Comparison of ENCODE assay signal across 8 cellular contexts in genomic region chr9:35729700-35730485, GRCh38. TPM values are rescaled to one million over a fixed set of nuclear protein-coding genes. Genes with fewer than 3 reads are reported as not detected.
A peak's percentile ranks its signal among the peaks of the same experiment; 100 is the strongest.
DNase-seq lines count a peak whose midpoint lies in the region; ATAC-seq and TF ChIP-seq lines count a peak whose summit lies in the region.

No MANE protein-coding gene starts in this region.

- TF ChIP-seq CTCF in AG09309 (IDR thresholded peaks at IDR 0.05; ENCODE audit: control insufficient read depth, insufficient read depth, low read depth, low read length, missing control alignments) (peak; percentile 77), GM10248 (IDR thresholded peaks at IDR 0.05; ENCODE audit: control extremely low read depth, extremely low read depth, low read depth, missing control alignments) (peak; percentile 17), adrenal gland (IDR thresholded peaks at IDR 0.05) (peak; percentile 43 to 72 (median 58))

- H3K4me1 ChIP-seq in adrenal gland (replicated peaks in 1 of 2) = peaks cover 56 to 70% of the 10 kb centered on the region in 2 donors
- H3K4me1 ChIP-seq in rectal smooth muscle tissue (ENCODE audit: control insufficient read depth, insufficient read depth, low read length) = peaks cover 57% of the 10 kb centered on the region

- TF ChIP-seq POLR2A in adrenal gland (IDR thresholded peaks at IDR 0.05) = peak in 1 of 2 donors; percentile 13

- no peaks in the 10 kb centered on the region for H3K9me3 ChIP-seq in adrenal gland (replicated peaks in 1 of 3)

- H3K27ac ChIP-seq in adrenal gland = peak overlapping the region in 4 of 5 donors; percentile 60 to 99 (median 90)
- H3K27ac ChIP-seq in rectal smooth muscle tissue (ENCODE audit: low read depth, low read length) = peak overlapping the region; percentile 94

- DNase-seq in AG09309 (ENCODE audit: low read depth) = peak; percentile 61
- DNase-seq in GM10248 (ENCODE audit: extremely low spot score) = no peak
- DNase-seq in NCI-H2196 treated with DMSO at 0.1 percent for 48 hours (lab: John Stamatoyannopoulos, UW; ENCODE audit: unreplicated experiment) = peak; percentile 16
- DNase-seq in adrenal gland = peak; percentile 59 to 82 (median 64)
- peak; percentile 72 for DNase-seq in left cardiac atrium
- DNase-seq in NCI-H187 treated with DMSO at 0.1 percent for 48 hours (lab: John Stamatoyannopoulos, UW) = no peak

- ATAC-seq in left cardiac atrium = peak in 1 of 2 donors; percentile 4
- no peak for ATAC-seq in GM19395 (IDR thresholded peaks at IDR 0.05; ENCODE audit: unreplicated experiment)

- intact Hi-C loops in adrenal gland (cut with DNase I) = loop anchor here in 1 of 2 donors (5.0 kb wide), 2 partner anchors 38 to 68 kb away; no protein-coding TSS in a partner anchor
- intact Hi-C loops in left cardiac atrium (cut with DNase I) = loop anchor here in 1 of 2 donors (2.0 to 5.0 kb wide), 2 partner anchors 38 to 69 kb away; no protein-coding TSS in a partner anchor

- no peaks in the 10 kb centered on the region for H3K27me3 ChIP-seq in adrenal gland
- H3K27me3 ChIP-seq in rectal smooth muscle tissue (ENCODE audit: control insufficient read depth, insufficient read depth, low read length) = no peaks in the 10 kb centered on the region

- WGBS in adrenal gland, 4 donors = 19 to 26% (median 20%) methylated on average over 6 of the region's 6 CpGs

- peaks cover 0 to 16% of the 10 kb centered on the region in 2 donors for H3K36me3 ChIP-seq in adrenal gland (replicated peaks in 1 of 2)
- peaks cover 7% of the 10 kb centered on the region for H3K36me3 ChIP-seq in rectal smooth muscle tissue (ENCODE audit: control insufficient read depth, insufficient read depth, low read length)

- CTCF ChIA-PET in GM10248 (lab: Yijun Ruan, JAX) = interaction anchor here (0.7 to 11.0 kb wide), 16 partner anchors 9 to 130 kb away, joined by 3 to 134 read pairs (median 10); partner anchors contain the start of genes GBA2, RGP1, TESK1 and TPM2

- H3K4me3 ChIP-seq in AG09309 (ENCODE audit: control insufficient read depth, low read depth, low read length) (peak overlapping the region; percentile 88), adrenal gland (peak overlapping the region in 1 of 4 donors; percentile 90), rectal smooth muscle tissue (ENCODE audit: low read length) (peak overlapping the region; percentile 66)

- peak overlapping the region; percentile 33 for H3K9ac ChIP-seq in rectal smooth muscle tissue (ENCODE audit: low read length)

- POLR2A ChIA-PET in GM10248 (lab: Yijun Ruan, JAX) = interaction anchor here (0.5 to 2.5 kb wide), 6 partner anchors 9 to 69 kb away, joined by 3 to 20 read pairs (median 4); partner anchors contain the start of genes GBA2 and RGP1

RNA-seq across cellular contexts. Expression of gene TLN1, which starts 2.1 kb away (rescaled TPM):
- total RNA-seq in adrenal gland = 100 to 1,000 TPM; 269 to 565 (median 372) TPM
- 100 to 1,000 TPM; 165 to 232 (median 178) TPM for polyA plus RNA-seq in adrenal gland
- 100 to 1,000 TPM; 301 to 324 TPM for total RNA-seq in left cardiac atrium

RNA-seq across cellular contexts. Expression of gene CREB3, which starts 2.6 kb away (rescaled TPM):
- total RNA-seq in adrenal gland (100 to 1,000 TPM in 1 of 8 donors, 10 to 100 TPM in 7; 47.0 to 142 (median 59.0) TPM), left cardiac atrium (10 to 100 TPM; 24.6 to 36.2 TPM)
- polyA plus RNA-seq in adrenal gland = 100 to 1,000 TPM in 1 of 3 donors, 10 to 100 TPM in 2; 47.6 to 113 (median 52.0) TPM

RNA-seq across cellular contexts. Expression of gene GBA2, which starts 19.1 kb away (rescaled TPM):
- 10 to 100 TPM; 28.5 to 74.5 (median 52.6) TPM for total RNA-seq in adrenal gland
- polyA plus RNA-seq in adrenal gland = 10 to 100 TPM; 42.4 to 84.8 (median 79.0) TPM
- total RNA-seq in left cardiac atrium = 10 to 100 TPM; 92.5 to 97.7 TPM

RNA-seq across cellular contexts. Expression of gene RGP1, which starts 19.2 kb away (rescaled TPM):
- total RNA-seq in adrenal gland (10 to 100 TPM; 17.1 to 41.2 (median 28.9) TPM), left cardiac atrium (10 to 100 TPM; 23.6 to 34.6 TPM)
- polyA plus RNA-seq in adrenal gland = 10 to 100 TPM in 2 of 3 donors, 1 to 10 TPM in 1; 6.4 to 24.7 (median 13.5) TPM

RNA-seq across cellular contexts. Expression of gene MSMP, which starts 24.2 kb away (rescaled TPM):
- total RNA-seq in adrenal gland (1 to 10 TPM in 2 of 8 donors, not detected in 6; 1.1 to 2.0 TPM), left cardiac atrium (not detected)
- polyA plus RNA-seq in adrenal gland = 1 to 10 TPM in 1 of 3 donors, under 1 TPM in 1, not detected in 1; 0.56 to 1.3 TPM

Comparison
In these comparisons a context has a peak if more than half of its experiments do, and no peak if none do; other contexts are left out.
1. DNase-seq: peak in AG09309 (single experiment), NCI-H2196 treated with DMSO at 0.1 percent for 48 hours (single experiment), adrenal gland (7 of 7) and left cardiac atrium (single experiment); none in GM10248 (single experiment) and NCI-H187 treated with DMSO at 0.1 percent for 48 hours (single experiment).
2. CTCF ChIP-seq: peak in every context shown above with its lines; median percentile 77 in AG09309; 58 in adrenal gland; 17 in GM10248.